Comparison of ENCODE assay signal across 8 cellular contexts in the genomic region with DNA sequence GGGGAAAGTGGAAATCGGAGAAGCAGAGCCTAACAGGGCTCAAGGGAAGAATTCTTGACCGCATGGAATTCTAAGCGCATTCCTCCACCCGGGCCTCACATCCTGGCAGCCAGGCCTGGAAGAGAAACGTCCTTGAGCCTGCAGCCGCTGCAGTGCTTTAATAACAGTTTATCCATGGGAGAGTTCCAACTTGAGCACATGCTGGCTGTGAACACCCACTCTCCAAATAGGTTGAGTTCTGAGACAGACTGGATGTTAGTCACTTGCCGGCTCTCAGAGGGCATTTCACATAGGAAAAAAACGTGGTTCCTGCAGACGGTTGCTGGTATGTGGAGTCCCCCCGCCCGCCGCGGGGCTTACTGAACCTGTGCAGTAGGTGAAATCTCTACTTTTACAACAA.
DNase-seq lines count a peak whose midpoint lies in the region; ATAC-seq and TF ChIP-seq lines count a peak whose summit lies in the region.

No MANE protein-coding gene starts in this region.

- intact Hi-C loops in heart left ventricle (cut with DNase I) = loop anchor here in 9 of 10 donors (1.0 to 10.0 kb wide), 9 partner anchors 166 to 496 kb away; partner anchors contain the start of genes IL6 (in 2 of the 9) and TOMM7 (in 1 of the 9)
- intact Hi-C loops in activated T-helper 2 cell treated with anti-CD3 and anti-CD28 coated beads, Interferon-gamma antibody, Interleukin-2, Interleukin-4, amounts not matched to agents 10 μg/mL and 5 μg/mL and 100 μg/mL, durations not matched to agents 14 hours and 24 hours and 36 hours (cut with micrococcal nuclease) = no loop called here

- DNase-seq in GM03348 (ENCODE audit: low spot score) = peak; percentile 90
- peak; percentile 72 to 92 (median 83) for DNase-seq in heart left ventricle
- peak; percentile 99 for DNase-seq in retinal pigment epithelial cell (ENCODE audit: low read depth)
- no peak for DNase-seq in NCI-H1930 (lab: John Stamatoyannopoulos, UW)
- no peak for DNase-seq in activated T-helper 2 cell treated with anti-CD3 and anti-CD28 coated beads, Interferon-gamma antibody, Interleukin-2, Interleukin-4, amounts not matched to agents 10 μg/mL and 5 μg/mL and 100 μg/mL, durations not matched to agents 14 hours and 24 hours and 36 hours (ENCODE audit: low spot score)

- H3K36me3 ChIP-seq in heart left ventricle = no peaks in the 10 kb centered on the region

- H3K27ac Mint-ChIP-seq in activated T-helper 2 cell treated with anti-CD3 and anti-CD28 coated beads, Interferon-gamma antibody, Interleukin-2, Interleukin-4, amounts not matched to agents 10 μg/mL and 5 μg/mL and 100 μg/mL, durations not matched to agents 14 hours and 24 hours and 36 hours = no peak overlapping the region

- H3K4me3 Mint-ChIP-seq in activated T-helper 2 cell treated with anti-CD3 and anti-CD28 coated beads, Interferon-gamma antibody, Interleukin-2, Interleukin-4, amounts not matched to agents 10 μg/mL and 5 μg/mL and 100 μg/mL, durations not matched to agents 14 hours and 24 hours and 36 hours (ENCODE audit: low read depth) = no peak overlapping the region

- no peak for TF ChIP-seq POLR2A in heart left ventricle (IDR thresholded peaks at IDR 0.05)

- no peaks in the 10 kb centered on the region for H3K27me3 ChIP-seq in heart left ventricle

- no peaks in the 10 kb centered on the region for H3K9me3 ChIP-seq in heart left ventricle

- H3K4me3 ChIP-seq in heart left ventricle (peak overlapping the region in 4 of 12 donors; percentile 12 to 26 (median 17)), retinal pigment epithelial cell (ENCODE audit: low read length) (no peak overlapping the region)

- ATAC-seq in SK-N-SH treated with all-trans-retinoic acid at 6 μM for 48 hours (peak; percentile 79), heart left ventricle (peak; percentile 80 to 86 (median 84)), GM19467 (IDR thresholded peaks at IDR 0.05; ENCODE audit: unreplicated experiment) (no peak), HG03432 (IDR thresholded peaks at IDR 0.05; ENCODE audit: unreplicated experiment) (no peak)

- no peaks in the 10 kb centered on the region for H3K9me3 Mint-ChIP-seq in activated T-helper 2 cell treated with anti-CD3 and anti-CD28 coated beads, Interferon-gamma antibody, Interleukin-2, Interleukin-4, amounts not matched to agents 10 μg/mL and 5 μg/mL and 100 μg/mL, durations not matched to agents 14 hours and 24 hours and 36 hours

- H3K4me1 ChIP-seq in heart left ventricle = peaks cover 7 to 63% (median 49%) of the 10 kb centered on the region in 12 donors

- peaks cover 51% of the 10 kb centered on the region for H3K4me1 Mint-ChIP-seq in activated T-helper 2 cell treated with anti-CD3 and anti-CD28 coated beads, Interferon-gamma antibody, Interleukin-2, Interleukin-4, amounts not matched to agents 10 μg/mL and 5 μg/mL and 100 μg/mL, durations not matched to agents 14 hours and 24 hours and 36 hours (ENCODE audit: low read depth)

- H3K27me3 Mint-ChIP-seq in activated T-helper 2 cell treated with anti-CD3 and anti-CD28 coated beads, Interferon-gamma antibody, Interleukin-2, Interleukin-4, amounts not matched to agents 10 μg/mL and 5 μg/mL and 100 μg/mL, durations not matched to agents 14 hours and 24 hours and 36 hours (ENCODE audit: low read depth) = peaks cover 25% of the 10 kb centered on the region

- TF ChIP-seq CTCF in heart left ventricle (IDR thresholded peaks at IDR 0.05) (no peak), retinal pigment epithelial cell (conservative IDR thresholded peaks at IDR 0.05; ENCODE audit: low read depth, low read length) (no peak)

- no peaks in the 10 kb centered on the region for H3K36me3 Mint-ChIP-seq in activated T-helper 2 cell treated with anti-CD3 and anti-CD28 coated beads, Interferon-gamma antibody, Interleukin-2, Interleukin-4, amounts not matched to agents 10 μg/mL and 5 μg/mL and 100 μg/mL, durations not matched to agents 14 hours and 24 hours and 36 hours (ENCODE audit: low read depth)

- peak overlapping the region; percentile 45 to 89 (median 81) for H3K27ac ChIP-seq in heart left ventricle

- WGBS in heart left ventricle, 4 donors = 7 to 15% (median 9%) methylated on average over 13 of the region's 13 CpGs

TF ChIP-seq in SK-N-SH treated with all-trans-retinoic acid at 6 μM for 48 hours, 23 proteins besides CTCF, POLR2A, EP300 and RAD21:
- no peak for TF ChIP-seq ZNF565 (CRISPR knock-in tag; conservative IDR thresholded peaks at IDR 0.05; ENCODE audit: low read depth)
- TF ChIP-seq, protein P1, sequence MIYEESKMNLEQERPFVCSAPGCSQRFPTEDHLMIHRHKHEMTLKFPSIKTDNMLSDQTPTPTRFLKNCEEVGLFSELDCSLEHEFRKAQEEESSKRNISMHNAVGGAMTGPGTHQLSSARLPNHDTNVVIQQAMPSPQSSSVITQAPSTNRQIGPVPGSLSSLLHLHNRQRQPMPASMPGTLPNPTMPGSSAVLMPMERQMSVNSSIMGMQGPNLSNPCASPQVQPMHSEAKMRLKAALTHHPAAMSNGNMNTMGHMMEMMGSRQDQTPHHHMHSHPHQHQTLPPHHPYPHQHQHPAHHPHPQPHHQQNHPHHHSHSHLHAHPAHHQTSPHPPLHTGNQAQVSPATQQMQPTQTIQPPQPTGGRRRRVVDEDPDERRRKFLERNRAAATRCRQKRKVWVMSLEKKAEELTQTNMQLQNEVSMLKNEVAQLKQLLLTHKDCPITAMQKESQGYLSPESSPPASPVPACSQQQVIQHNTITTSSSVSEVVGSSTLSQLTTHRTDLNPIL (CRISPR knock-in tag; IDR thresholded peaks at IDR 0.05; ENCODE audit: low read depth) = no peak

Comparison
In these comparisons a context has a peak if more than half of its experiments do, and no peak if none do; other contexts are left out.
1. DNase-seq: peak in GM03348 (single experiment), heart left ventricle (5 of 5) and retinal pigment epithelial cell (single experiment); none in NCI-H1930 (0 of 2) and activated T-helper 2 cell treated with anti-CD3 and anti-CD28 coated beads, Interferon-gamma antibody, Interleukin-2, Interleukin-4, amounts not matched to agents 10 μg/mL and 5 μg/mL and 100 μg/mL, durations not matched to agents 14 hours and 24 hours and 36 hours (single experiment).
2. ATAC-seq: peak in SK-N-SH treated with all-trans-retinoic acid at 6 μM for 48 hours (single experiment) and heart left ventricle (4 of 4); none in GM19467 (single experiment) and HG03432 (single experiment).